In genomic region chr12:96375841-96376249, GRCh38 we compare ENCODE assay signal across 9 cellular contexts. TPM values are rescaled to one million over a fixed set of nuclear protein-coding genes. Genes with fewer than 3 reads are reported as not detected.
DNase-seq lines count a peak whose midpoint lies in the region; ATAC-seq and TF ChIP-seq lines count a peak whose summit lies in the region.
"Had no signal": no experiment of that assay in that cellular context is flagged by ENCODE, and none has a peak within 500 bp of the region (broad histone marks: within the 10 kb centered on the region; RNA-seq: fewer than 3 reads in every experiment).

No MANE protein-coding gene starts in this region.

- peaks cover 68% of the 10 kb centered on the region for H3K4me1 ChIP-seq in Karpas-422 (ENCODE audit: low read length)
- H3K4me1 ChIP-seq in effector memory CD4-positive, alpha-beta T cell (ENCODE audit: control insufficient read depth, insufficient read depth, low read length, poor library complexity, severe bottlenecking): peaks cover 38% of the 10 kb centered on the region
- H3K4me1 ChIP-seq in PC-9 (replicated peaks; ENCODE audit: insufficient read depth): no peaks in the 10 kb centered on the region

- ATAC-seq in GM18517 (IDR thresholded peaks at IDR 0.05; ENCODE audit: unreplicated experiment) (peak; percentile 50), GM21717 (IDR thresholded peaks at IDR 0.05; ENCODE audit: unreplicated experiment) (peak; percentile 54)

- peaks cover 19% of the 10 kb centered on the region for H3F3A ChIP-seq in PC-9 (ENCODE audit: insufficient read depth, low read depth)

- peak overlapping the region; percentile 67 for H3K4me2 ChIP-seq in Karpas-422 (ENCODE audit: low read depth, low read length, poor library complexity, severe bottlenecking)
- H3K4me2 ChIP-seq in PC-9: no peak overlapping the region

- peaks cover 97% of the 10 kb centered on the region for H3K79me2 ChIP-seq in Karpas-422 (ENCODE audit: low read length)
- peaks cover 96% of the 10 kb centered on the region for H3K79me2 ChIP-seq in PC-9 (ENCODE audit: low read depth)

- H3K27me3 ChIP-seq in Karpas-422 (ENCODE audit: low read length) (no peaks in the 10 kb centered on the region), PC-9 (ENCODE audit: insufficient read depth, low read depth) (no peaks in the 10 kb centered on the region)
- H3K27me3 ChIP-seq in effector memory CD4-positive, alpha-beta T cell (replicated peaks; ENCODE audit: control insufficient read depth, insufficient read depth, low read length, poor library complexity, severe bottlenecking): no peaks in the 10 kb centered on the region
- H3K27me3 ChIP-seq: SJCRH30 had no signal

- H3K4me1 Mint-ChIP-seq in type B pancreatic cell (ENCODE audit: unreplicated experiment): peaks cover 35% of the 10 kb centered on the region

- no peaks in the 10 kb centered on the region for H3K9me3 ChIP-seq in Karpas-422 (ENCODE audit: low read length)
- no peaks in the 10 kb centered on the region for H3K9me3 ChIP-seq in effector memory CD4-positive, alpha-beta T cell (ENCODE audit: control insufficient read depth, low read length)
- H3K9me3 ChIP-seq in PC-9 (ENCODE audit: insufficient read depth, low read depth): no peaks in the 10 kb centered on the region; the same call in 1 of the 2 replicates
- H3K9me3 ChIP-seq: SJCRH30 had no signal

- H3K36me3 ChIP-seq in Karpas-422 (ENCODE audit: insufficient read depth, low read length) (no peaks in the 10 kb centered on the region), PC-9 (ENCODE audit: low read depth) (no peaks in the 10 kb centered on the region)
- H3K36me3 ChIP-seq in effector memory CD4-positive, alpha-beta T cell (ENCODE audit: control insufficient read depth, insufficient read depth, low read length): no peaks in the 10 kb centered on the region
- H3K36me3 ChIP-seq: SJCRH30 had no signal

- H3K27ac Mint-ChIP-seq in type B pancreatic cell: no peak overlapping the region

- TF ChIP-seq CTCF in type B pancreatic cell (conservative IDR thresholded peaks at IDR 0.05): no peak
- no peak for TF ChIP-seq CTCF in PC-9 (conservative IDR thresholded peaks at IDR 0.05)

- no peak overlapping the region for H3K9ac ChIP-seq in Karpas-422 (ENCODE audit: low read length)

- POLR2A ChIA-PET in PC-9 (lab: Charles Lee; ENCODE audit: unreplicated experiment): no interaction called here

- H3K4me3 ChIP-seq in Karpas-422 (ENCODE audit: low read length) (peak overlapping the region; percentile 44), PC-9 (no peak overlapping the region)
- no peak overlapping the region for H3K4me3 ChIP-seq in effector memory CD4-positive, alpha-beta T cell (ENCODE audit: insufficient read depth, low read depth, low read length, poor library complexity, severe bottlenecking)
- H3K4me3 ChIP-seq: SJCRH30 had no signal

- H3K27ac ChIP-seq in Karpas-422 (ENCODE audit: low read length) (peak overlapping the region; percentile 90), PC-9 (no peak overlapping the region)
- H3K27ac ChIP-seq in effector memory CD4-positive, alpha-beta T cell (ENCODE audit: insufficient read depth, low read length, poor library complexity, severe bottlenecking): no peak overlapping the region
- H3K27ac ChIP-seq: SJCRH30 had no signal

- no peak overlapping the region for H3K4me3 Mint-ChIP-seq in type B pancreatic cell

- DNase-seq in Karpas-422: peak; percentile 83
- peak; percentile 77 to 83 for DNase-seq in lung microvascular endothelial cell (ENCODE audit: low read depth in 2 of 2)
- DNase-seq in effector memory CD4-positive, alpha-beta T cell: no peak
- DNase-seq in type B pancreatic cell (ENCODE audit: extremely low spot score, unreplicated experiment): no peak
- DNase-seq in PC-9: no peak
- no peak for DNase-seq in DMS153 (lab: John Stamatoyannopoulos, UW)
- DNase-seq: SJCRH30 had no signal

- no peaks in the 10 kb centered on the region for H3K27me3 Mint-ChIP-seq in type B pancreatic cell

- H4K20me1 ChIP-seq in Karpas-422 (ENCODE audit: insufficient read depth, low read depth, low read length) (peaks cover 11% of the 10 kb centered on the region; the same call in 1 of the 2 replicates), PC-9 (ENCODE audit: insufficient read depth) (peaks cover 34% of the 10 kb centered on the region; the same call in 1 of the 2 replicates)

- no peaks in the 10 kb centered on the region for H3K9me2 ChIP-seq in Karpas-422 (replicated peaks; ENCODE audit: insufficient read depth, low read length)
- no peaks in the 10 kb centered on the region for H3K9me2 ChIP-seq in PC-9 (ENCODE audit: insufficient read depth)

- intact Hi-C loops in PC-9 (cut with micrococcal nuclease; ENCODE audit: unreplicated experiment): no loop called here

- peaks cover 11% of the 10 kb centered on the region for H3K9me3 Mint-ChIP-seq in type B pancreatic cell

- BruUV-seq in PC-9 (replicated peaks; lab: Mats Ljungman, UMichigan): no TSS peak

- H2AFZ ChIP-seq in Karpas-422 (ENCODE audit: low read length) (no peak overlapping the region), PC-9 (no peak overlapping the region)

- CTCF ChIA-PET in PC-9 (lab: Charles Lee): no interaction called here

- H3K36me3 Mint-ChIP-seq in type B pancreatic cell: peaks cover 8% of the 10 kb centered on the region

RNA-seq across cellular contexts. Expression of gene CDK17, which starts 24.4 kb away (rescaled TPM):
- total RNA-seq in Karpas-422 (2014; rRNA removed; shearing (Covaris generic); ENCODE audit: low replicate concordance): 35.6 and 71.2 TPM in 2 replicates
- total RNA-seq in lung microvascular endothelial cell (94.1 and 127 TPM in 2 replicates), type B pancreatic cell (ENCODE audit: low replicate concordance) (16.8 and 25.2 TPM in 2 replicates), PC-9 (2021) (22.5 and 29.0 TPM in 2 replicates)

Comparison
In these comparisons a context has a peak if more than half of its experiments do, and no peak if none do; other contexts are left out.
1. DNase-seq: peak in Karpas-422 (single experiment) and lung microvascular endothelial cell (2 of 2); none in effector memory CD4-positive, alpha-beta T cell (0 of 3), type B pancreatic cell (single experiment), PC-9 (0 of 2) and DMS153 (single experiment).